In the genomic region with DNA sequence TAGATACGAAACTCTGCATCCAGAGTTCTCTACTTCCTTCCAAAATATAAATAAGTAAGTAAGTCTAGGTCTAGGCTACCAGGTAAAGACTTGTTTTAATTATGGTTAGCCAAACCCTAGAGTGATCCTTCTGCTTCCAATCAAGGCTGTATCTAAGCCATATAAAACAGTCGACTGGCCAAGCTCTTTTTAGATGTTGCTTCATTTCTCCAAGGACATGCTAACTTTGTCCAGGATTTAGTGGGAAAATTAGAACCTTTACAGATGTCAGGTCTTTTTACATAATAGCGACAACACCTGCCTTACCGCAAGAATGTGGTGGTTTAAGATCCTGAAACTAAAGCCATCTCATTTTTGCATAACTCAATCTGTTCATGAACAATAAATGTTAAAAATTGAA, we compare ENCODE assay signal across 23 cellular contexts.
"Had no signal": no experiment of that assay in that cellular context is flagged by ENCODE, and none has a peak within 500 bp of the region (broad histone marks: within the 10 kb centered on the region; RNA-seq: fewer than 3 reads in every experiment).

No MANE protein-coding gene starts in this region.

- H3K4me1 Mint-ChIP-seq: T-cell had no signal

- DNase-seq: Kasumi-1, KBM-7, MG63, NCI-H1048, NCI-H1694, NCI-H187, NCI-H1930, NCI-H2029 treated with DMSO at 0.1 percent for 48 hours, NCI-H2081 treated with DMSO at 0.1 percent for 48 hours, NCI-H2171, NCI-H226, NCI-H446 treated with DMSO at 0.1 percent for 48 hours, NCI-H510A, NCI-H524, NCI-H526, NCI-H82, OCI-M1, PC-3, Peyer's patch, SHP77, SIG-M5, SJCRH30, T-cell had no signal

- H3K27ac Mint-ChIP-seq: T-cell had no signal

- H3K36me3 Mint-ChIP-seq: T-cell had no signal

- H3K4me3 Mint-ChIP-seq: T-cell had no signal
